ENCODE assay signal across 8 cellular contexts in genomic region chr7:99472561-99473314, GRCh38. TPM values are rescaled to one million over a fixed set of nuclear protein-coding genes. Genes with fewer than 3 reads are reported as not detected.
DNase-seq lines count a peak whose midpoint lies in the region; ATAC-seq and TF ChIP-seq lines count a peak whose summit lies in the region.

Gene ZNF789 (plus strand): TSS chr7:99472890. CDS start chr7:99476457, 3,567 bp downstream.

- 0 out of 2 replicates have a peak, but pooled peaks cover 1% of the 10 kb centered on the region for H3K36me3 ChIP-seq in H7 (replicated peaks; ENCODE audit: control insufficient read depth, insufficient read depth, low read length)

- H3K27me3 Mint-ChIP-seq in natural killer cell treated with Interleukin-12 subunit alpha and Interleukin-12 subunit beta and Interleukin-15 and Interleukin-18, amount 100 ng/mL, for 72 hours = no peaks in the 10 kb centered on the region

- TF ChIP-seq CTCF in fibroblast of pulmonary artery (IDR thresholded peaks at IDR 0.05; ENCODE audit: low read length, missing control alignments) = no peak

- H3K4me3 Mint-ChIP-seq in natural killer cell treated with Interleukin-12 subunit alpha and Interleukin-12 subunit beta and Interleukin-15 and Interleukin-18, amount 100 ng/mL, for 72 hours = peak within 1 kb of the TSS; percentile 98

- peaks cover 17 to 28% of the 10 kb centered on the region in 2 donors for H3K4me1 Mint-ChIP-seq in natural killer cell treated with Interleukin-12 subunit alpha and Interleukin-12 subunit beta and Interleukin-15 and Interleukin-18, amount 100 ng/mL, for 72 hours (ENCODE audit: low read depth in 2 of 2)

- peak within 1 kb of the TSS; percentile 90 to 95 for H3K27ac Mint-ChIP-seq in natural killer cell treated with Interleukin-12 subunit alpha and Interleukin-12 subunit beta and Interleukin-15 and Interleukin-18, amount 100 ng/mL, for 72 hours

- DNase-seq in ELF-1 (ENCODE audit: low read depth, low spot score) (peak; percentile 98), H7 (peak; percentile 100), M059J (ENCODE audit: low read depth) (peak; percentile 97), SHP77 (lab: John Stamatoyannopoulos, UW) (peak; percentile 90 to 93), fibroblast of pulmonary artery (ENCODE audit: low read depth) (peak; percentile 96)
- DNase-seq in activated effector memory CD4-positive, alpha-beta T cell treated with Interleukin-2 at 50 U/mL for 16 hours = peak; percentile 97
- DNase-seq in natural killer cell treated with Interleukin-12 subunit alpha and Interleukin-12 subunit beta and Interleukin-15 and Interleukin-18, amount 100 ng/mL, for 72 hours (ENCODE audit: low spot score) = peak; percentile 98
- peak; percentile 97 for DNase-seq in stimulated activated naive CD8-positive, alpha-beta T cell treated with anti-CD3 and anti-CD28 coated beads, Interleukin-15, Interleukin-2, amounts not matched to agents 100 U/mL and 50 U/mL, for 24 hours

- peak; percentile 99 to 100 for ATAC-seq in natural killer cell treated with Interleukin-12 subunit alpha and Interleukin-12 subunit beta and Interleukin-15 and Interleukin-18, amount 100 ng/mL, for 72 hours
- peak; percentile 99 for ATAC-seq in stimulated activated naive CD8-positive, alpha-beta T cell treated with anti-CD3 and anti-CD28 coated beads, Interleukin-15, Interleukin-2, amounts not matched to agents 100 U/mL and 50 U/mL, for 24 hours

- H3K9me3 Mint-ChIP-seq in natural killer cell treated with Interleukin-12 subunit alpha and Interleukin-12 subunit beta and Interleukin-15 and Interleukin-18, amount 100 ng/mL, for 72 hours = no peaks in the 10 kb centered on the region

- peaks cover 10% of the 10 kb centered on the region for H3K36me3 Mint-ChIP-seq in natural killer cell treated with Interleukin-12 subunit alpha and Interleukin-12 subunit beta and Interleukin-15 and Interleukin-18, amount 100 ng/mL, for 72 hours

- peak within 1 kb of the TSS; percentile 83 for H3K4me3 ChIP-seq in H7 (ENCODE audit: insufficient read depth, low read depth, low read length)
- peak within 1 kb of the TSS; percentile 93 for H3K4me3 ChIP-seq in fibroblast of pulmonary artery (replicated peaks; ENCODE audit: low read depth, low read length)

- H3K27me3 ChIP-seq in H7 (ENCODE audit: control insufficient read depth, insufficient read depth, low read length) = no peaks in the 10 kb centered on the region

RNA-seq across cellular contexts. Expression of gene ZNF789, which starts in this region (rescaled TPM):
- 9.9 and 14.9 TPM in 2 replicates for total RNA-seq in H7 (2014; rRNA removed; shearing (Covaris generic))
- 5.6 and 7.6 TPM in 2 replicates for total RNA-seq in M059J (2014; rRNA removed; shearing (Covaris generic))
- total RNA-seq in natural killer cell treated with Interleukin-12 subunit alpha and Interleukin-12 subunit beta and Interleukin-15 and Interleukin-18, amount 100 ng/mL, for 72 hours = 10 to 100 TPM; 15.3 to 38.5 TPM

Comparison
In these comparisons a context has a peak if more than half of its experiments do, and no peak if none do; other contexts are left out.
1. Peak in every context shown above with its lines: DNase-seq, ATAC-seq and H3K4me3 ChIP-seq.